Comparison of ENCODE assay signal across 10 cellular contexts in the genomic region with DNA sequence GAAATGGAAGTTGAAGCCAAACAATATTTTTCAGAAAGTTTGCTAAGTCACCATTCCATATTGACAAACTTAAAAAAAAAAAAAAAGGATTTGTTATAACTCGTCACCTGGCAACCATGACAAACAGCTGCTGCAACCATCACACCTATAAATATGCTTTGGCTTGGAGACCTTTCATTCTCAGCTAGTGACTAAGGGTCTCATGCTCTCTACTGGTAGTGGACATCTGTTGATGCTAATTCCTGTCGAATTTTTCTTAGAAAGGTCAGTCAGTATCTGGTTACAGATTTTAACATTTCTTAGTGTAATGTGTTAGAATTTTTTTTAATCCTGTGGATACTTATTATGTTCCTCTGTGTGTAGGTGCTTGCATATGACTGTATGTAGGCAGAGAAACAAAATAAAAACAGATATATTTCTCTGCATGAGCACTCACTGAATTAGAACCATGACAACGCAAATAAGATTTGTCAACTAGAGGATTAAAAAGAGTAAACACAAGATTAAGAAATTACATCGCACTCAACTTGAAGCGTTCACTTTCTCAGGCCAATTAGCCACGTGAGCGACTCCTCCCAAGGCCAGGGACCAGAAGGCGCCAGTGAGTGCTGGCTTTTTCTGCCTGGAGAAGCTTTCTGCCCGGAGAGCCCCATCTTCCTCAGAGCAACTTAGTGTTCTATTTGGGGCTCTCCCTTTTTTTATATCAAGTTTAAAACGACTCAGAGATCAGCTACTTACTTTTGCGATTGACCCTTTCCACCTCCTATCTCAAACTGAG. TPM values are rescaled to one million over a fixed set of nuclear protein-coding genes. Genes with fewer than 3 reads are reported as not detected.
DNase-seq lines count a peak whose midpoint lies in the region; ATAC-seq and TF ChIP-seq lines count a peak whose summit lies in the region.
"Had no signal": no experiment of that assay in that cellular context is flagged by ENCODE, and none has a peak within 500 bp of the region (broad histone marks: within the 10 kb centered on the region; RNA-seq: fewer than 3 reads in every experiment).

No MANE protein-coding gene starts in this region.

- no peak overlapping the region for H3K27ac ChIP-seq in endodermal cell (ENCODE audit: low read depth, low read length)
- H3K27ac ChIP-seq: spleen had no signal

- 89 to 93% methylated on average over 9 to 11 of the region's 11 CpGs for WGBS in endodermal cell (ENCODE audit: insufficient coverage in 1 of 2, insufficient read length in 1 of 2), 2 experiments

- peak; percentile 76 for DNase-seq in AG20443 (ENCODE audit: low spot score)
- DNase-seq in LNCaP clone FGC (ENCODE audit: low read depth): peak; percentile 23
- DNase-seq in choroid plexus epithelial cell (ENCODE audit: low read depth): peak; percentile 97
- DNase-seq in mucosa of gallbladder (ENCODE audit: low spot score): peak; percentile 60
- DNase-seq in islet precursor cell: no peak
- no peak for DNase-seq in epidermal melanocyte (ENCODE audit: insufficient read length, low spot score)
- no peak for DNase-seq in endodermal cell
- DNase-seq: spleen had no signal

- no peaks in the 10 kb centered on the region for H3K36me3 ChIP-seq in endodermal cell (ENCODE audit: control insufficient read depth, insufficient read depth, low read length)
- H3K36me3 ChIP-seq: spleen had no signal

- H3K4me3 ChIP-seq in LNCaP clone FGC (ENCODE audit: low read depth, low read length) (no peak overlapping the region), choroid plexus epithelial cell (ENCODE audit: low read depth, low read length) (no peak overlapping the region), endodermal cell (ENCODE audit: low read length) (no peak overlapping the region)
- H3K4me3 ChIP-seq: spleen had no signal

- H3K9me3 Mint-ChIP-seq in endodermal cell: peaks cover 30% of the 10 kb centered on the region

- peaks cover 25% of the 10 kb centered on the region for H3K9me3 ChIP-seq in endodermal cell (ENCODE audit: control insufficient read depth, low read length)

- no peaks in the 10 kb centered on the region for H3K4me1 Mint-ChIP-seq in endodermal cell

- H3K27ac Mint-ChIP-seq in endodermal cell: no peak overlapping the region
- H3K27ac Mint-ChIP-seq: T-helper 2 cell treated with Interferon-gamma antibody and Interleukin-4, amounts not matched to agents 5 μg/mL and 100 μg/mL, for 36 hours had no signal

- H3K36me3 Mint-ChIP-seq in endodermal cell (ENCODE audit: low read depth): peaks cover 4% of the 10 kb centered on the region

- no peaks in the 10 kb centered on the region for H3K4me1 ChIP-seq in endodermal cell (ENCODE audit: control insufficient read depth, insufficient read depth, low read length)
- H3K4me1 ChIP-seq: spleen had no signal

- H3K27me3 Mint-ChIP-seq in endodermal cell (ENCODE audit: insufficient read depth): no peaks in the 10 kb centered on the region

- H3K27me3 ChIP-seq in endodermal cell (ENCODE audit: control insufficient read depth, insufficient read depth, low read length, poor library complexity, severe bottlenecking): no peaks in the 10 kb centered on the region
- H3K27me3 ChIP-seq: spleen had no signal

- no peak for TF ChIP-seq CTCF in LNCaP clone FGC (IDR thresholded peaks at IDR 0.05; ENCODE audit: control insufficient read depth, extremely low read depth, insufficient read depth)
- TF ChIP-seq CTCF in choroid plexus epithelial cell (conservative IDR thresholded peaks at IDR 0.05; ENCODE audit: low read depth, low read length): no peak
- no peak for TF ChIP-seq CTCF in endodermal cell (conservative IDR thresholded peaks at IDR 0.05)

- no peak overlapping the region for H3K9ac ChIP-seq in endodermal cell (ENCODE audit: extremely low read depth, low read length, poor library complexity, severe bottlenecking)

- no peak for ATAC-seq in GM18873 (IDR thresholded peaks at IDR 0.05; ENCODE audit: low FRiP score, unreplicated experiment)

- no peak overlapping the region for H3K4me3 Mint-ChIP-seq in endodermal cell
- H3K4me3 Mint-ChIP-seq: T-helper 2 cell treated with Interferon-gamma antibody and Interleukin-4, amounts not matched to agents 5 μg/mL and 100 μg/mL, for 36 hours had no signal

RNA-seq across cellular contexts. Expression of gene ZNF622, which starts 27.0 kb away (rescaled TPM):
- total RNA-seq in mucosa of gallbladder (30.9 TPM), endodermal cell (10 to 100 TPM; 27.3 to 28.6 TPM)
- polyA plus RNA-seq in endodermal cell (2013, experiment 1 of 2): 22.2 TPM
- 21.0 TPM for polyA plus RNA-seq in endodermal cell (2013, experiment 2 of 2)

Comparison
In these comparisons a context has a peak if more than half of its experiments do, and no peak if none do; other contexts are left out.
1. DNase-seq: peak in AG20443 (single experiment), LNCaP clone FGC (single experiment), choroid plexus epithelial cell (single experiment) and mucosa of gallbladder (single experiment); none in islet precursor cell (single experiment), epidermal melanocyte (single experiment) and endodermal cell (single experiment).